Comparison of ENCODE assay signal across 25 cellular contexts in the genomic region with DNA sequence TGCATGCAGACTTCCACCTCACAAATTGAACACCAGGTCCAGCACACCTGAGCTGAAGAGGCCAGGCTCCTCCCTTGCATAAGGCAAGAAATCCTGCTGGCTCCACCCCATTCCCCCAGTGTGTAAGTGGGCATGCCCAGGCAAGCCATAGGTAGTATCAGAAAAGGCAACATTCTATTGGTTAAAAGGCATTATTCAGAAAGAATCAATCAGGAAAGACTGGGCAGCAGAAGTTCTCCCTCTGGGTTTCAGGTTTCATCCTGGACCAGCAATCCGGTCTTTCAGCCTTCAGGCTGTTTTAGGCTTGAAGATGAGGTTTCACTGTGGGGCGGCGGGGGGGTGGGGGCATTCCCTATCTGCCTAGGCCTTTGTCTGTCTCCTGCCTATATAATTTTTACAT. TPM values are rescaled to one million over a fixed set of nuclear protein-coding genes. Genes with fewer than 3 reads are reported as not detected.
DNase-seq lines count a peak whose midpoint lies in the region; ATAC-seq, FAIRE-seq and TF ChIP-seq lines count a peak whose summit lies in the region.
"Had no signal": no experiment of that assay in that cellular context is flagged by ENCODE, and none has a peak within 500 bp of the region (broad histone marks: within the 10 kb centered on the region; RNA-seq: fewer than 3 reads in every experiment).

No MANE protein-coding gene starts in this region.

- peaks cover 28% of the 10 kb centered on the region for H3K36me3 Mint-ChIP-seq in WTC11
- H3K36me3 Mint-ChIP-seq: activated CD4-positive, alpha-beta memory T cell treated with anti-CD3 and anti-CD28 coated beads for 36 hours; CD4-positive, alpha-beta memory T cell had no signal

- peaks cover 24% of the 10 kb centered on the region for H3K4me1 Mint-ChIP-seq in WTC11
- H3K4me1 Mint-ChIP-seq: CD4-positive, alpha-beta memory T cell had no signal

- H3K9me3 ChIP-seq in MM.1S (replicated peaks; ENCODE audit: insufficient read depth, low read length), result no peaks in the 10 kb centered on the region
- H3K9me3 ChIP-seq in keratinocyte (ENCODE audit: control insufficient read depth, low read depth, low read length), result peaks cover 2% of the 10 kb centered on the region
- peaks cover 0 to 7% (median 0%) of the 10 kb centered on the region in 4 donors for H3K9me3 ChIP-seq in stomach
- H3K9me3 ChIP-seq: esophagus squamous epithelium, lower lobe of right lung, MG63, right atrium auricular region, SJSA1, thoracic aorta had no signal

- no peak overlapping the region for H3K4me3 Mint-ChIP-seq in WTC11
- H3K4me3 Mint-ChIP-seq: activated CD4-positive, alpha-beta memory T cell treated with anti-CD3 and anti-CD28 coated beads for 36 hours; CD4-positive, alpha-beta memory T cell had no signal

- ATAC-seq in WTC11, result peak; percentile 100
- ATAC-seq: lower lobe of right lung had no signal

- H3K9me3 Mint-ChIP-seq in WTC11, result peaks cover 39% of the 10 kb centered on the region

- POLR2A ChIA-PET in WTC11 (lab: Charles Lee), result no interaction called here

- no peaks in the 10 kb centered on the region for H3K9me1 ChIP-seq in keratinocyte (ENCODE audit: control insufficient read depth, extremely low read depth, insufficient read depth, low read length)

- H3K27me3 ChIP-seq in H7 (ENCODE audit: control insufficient read depth, insufficient read depth, low read length), result no peaks in the 10 kb centered on the region; the same call in 1 of the 2 replicates
- H3K27me3 ChIP-seq in MM.1S (replicated peaks; ENCODE audit: insufficient read depth, low read length), result no peaks in the 10 kb centered on the region
- no peaks in the 10 kb centered on the region for H3K27me3 ChIP-seq in keratinocyte (ENCODE audit: control insufficient read depth, extremely low read depth, insufficient read depth, low read length)
- H3K27me3 ChIP-seq in stomach, result no peaks in the 10 kb centered on the region
- H3K27me3 ChIP-seq: esophagus squamous epithelium, MG63, right atrium auricular region, SJSA1 had no signal

- no peaks in the 10 kb centered on the region for H3K36me3 ChIP-seq in H7 (replicated peaks; ENCODE audit: control insufficient read depth, insufficient read depth, low read length)
- H3K36me3 ChIP-seq in MM.1S (replicated peaks; ENCODE audit: insufficient read depth, low read length), result no peaks in the 10 kb centered on the region
- no peaks in the 10 kb centered on the region for H3K36me3 ChIP-seq in keratinocyte (ENCODE audit: control insufficient read depth in 2 of 2, extremely low read depth in 1 of 2, insufficient read depth in 2 of 2, low read length in 2 of 2)
- H3K36me3 ChIP-seq in stomach, result no peaks in the 10 kb centered on the region
- H3K36me3 ChIP-seq: esophagus squamous epithelium, lower lobe of right lung, MG63, right atrium auricular region, SJSA1, thoracic aorta had no signal

- no peak overlapping the region for H3K9ac ChIP-seq in MM.1S (ENCODE audit: low read length)
- no peak overlapping the region for H3K9ac ChIP-seq in keratinocyte (ENCODE audit: control insufficient read depth, extremely low read depth, insufficient read depth, low read length)

- DNase-seq in H7, result peak; percentile 6
- DNase-seq in MM.1S, result peak; percentile 49
- DNase-seq in WTC11 (ENCODE audit: low spot score), result peak; percentile 63
- no peak for DNase-seq in keratinocyte (ENCODE audit: low read depth, low spot score)
- DNase-seq in ecto neural progenitor cell (ENCODE audit: low spot score), result no peak
- no peak for DNase-seq in activated CD4-positive, alpha-beta T cell treated with anti-CD3 and anti-CD28 coated beads, Interleukin-2, amount 50 U/mL, for 48 hours
- no peak for DNase-seq in stomach
- DNase-seq: activated CD4-positive, alpha-beta memory T cell treated with anti-CD3 and anti-CD28 coated beads for 36 hours; amniotic stem cell; CD4-positive, alpha-beta memory T cell; central memory CD4-positive, alpha-beta T cell; DMS79 treated with DMSO at 0.1 percent for 48 hours; dorsolateral prefrontal cortex; esophagus squamous epithelium; lower lobe of right lung; MG63; NCI-H1694 treated with DMSO at 0.1 percent for 48 hours; NCI-H524; OCI-M1; T-helper 2 cell had no signal

- H4K20me1 ChIP-seq in MM.1S (ENCODE audit: insufficient read depth, low read length) (no peaks in the 10 kb centered on the region), keratinocyte (ENCODE audit: control insufficient read depth, extremely low read depth, insufficient read depth, low read length) (no peaks in the 10 kb centered on the region)

- WGBS in stomach, 5 donors, result 56 to 65% (median 62%) methylated on average over 3 of the region's 3 CpGs

- H3K9me2 ChIP-seq in MM.1S (replicated peaks; ENCODE audit: insufficient read depth, low read length), result no peaks in the 10 kb centered on the region

- H3K4me2 ChIP-seq in MM.1S (ENCODE audit: low read depth, low read length), result peak overlapping the region; percentile 40
- no peak overlapping the region for H3K4me2 ChIP-seq in keratinocyte (ENCODE audit: control insufficient read depth, extremely low read depth, insufficient read depth, low read depth, low read length)

- H3K27ac Mint-ChIP-seq in WTC11, result peak overlapping the region; percentile 84
- H3K27ac Mint-ChIP-seq: activated CD4-positive, alpha-beta memory T cell treated with anti-CD3 and anti-CD28 coated beads for 36 hours; CD4-positive, alpha-beta memory T cell had no signal

- H3F3A ChIP-seq in MM.1S (ENCODE audit: insufficient read depth, low read length), result no peaks in the 10 kb centered on the region

- FAIRE-seq in keratinocyte (lab: Jason Lieb, UNC), result peak; percentile 74

- no peak for TF ChIP-seq EP300 in stomach (IDR thresholded peaks at IDR 0.05)

- intact Hi-C loops in stomach (cut with DNase I; ENCODE audit: low total_unique reads), result no loop called here

- no peaks in the 10 kb centered on the region; the same call in none of the 2 replicates for H3K27me3 Mint-ChIP-seq in WTC11 (ENCODE audit: low read depth)
- H3K27me3 Mint-ChIP-seq: activated CD4-positive, alpha-beta memory T cell treated with anti-CD3 and anti-CD28 coated beads for 36 hours; CD4-positive, alpha-beta memory T cell had no signal

- dilution Hi-C loops in keratinocyte (cut with MboI; ENCODE audit: extremely low pct_ligation_motif_present, low sequenced_read_pairs), result no loop called here

- no peak overlapping the region; the same call in 1 of the 2 replicates for H3K27ac ChIP-seq in MM.1S (ENCODE audit: low read length)
- no peak overlapping the region for H3K27ac ChIP-seq in keratinocyte (ENCODE audit: control insufficient read depth, insufficient read depth, low read length)
- no peak overlapping the region for H3K27ac ChIP-seq in stomach
- H3K27ac ChIP-seq: dorsolateral prefrontal cortex, esophagus squamous epithelium, lower lobe of right lung, right atrium auricular region, SJSA1, thoracic aorta, VCaP had no signal

- CTCF ChIA-PET in WTC11 (lab: Charles Lee), result interaction anchor here (0.8 to 0.9 kb wide), 2 partner anchors 17 to 24 kb away, joined by 4 read pairs; no protein-coding TSS in a partner anchor

- H3K4me3 ChIP-seq in H7 (ENCODE audit: insufficient read depth, low read depth, low read length) (no peak overlapping the region), MM.1S (ENCODE audit: low read length) (no peak overlapping the region), keratinocyte (ENCODE audit: control insufficient read depth in 2 of 3, extremely low read depth in 1 of 3, insufficient read depth in 2 of 3, low read depth in 1 of 3, low read length in 3 of 3) (no peak overlapping the region), stomach (no peak overlapping the region)
- H3K4me3 ChIP-seq: dorsolateral prefrontal cortex, esophagus squamous epithelium, lower lobe of right lung, MG63, right atrium auricular region, SJSA1, thoracic aorta had no signal

- TF ChIP-seq CTCF in MM.1S (IDR thresholded peaks at IDR 0.05; ENCODE audit: low read length) (no peak), WTC11 (IDR thresholded peaks at IDR 0.05) (no peak), keratinocyte (optimal IDR thresholded peaks at IDR 0.05 in 1 of 3, IDR thresholded peaks at IDR 0.05 in 1 of 3, conservative IDR thresholded peaks at IDR 0.05 in 1 of 3; ENCODE audit: extremely low read depth in 1 of 3, insufficient read depth in 2 of 3, low read length in 3 of 3) (no peak), stomach (IDR thresholded peaks at IDR 0.05) (no peak)

- no peaks in the 10 kb centered on the region for H3K79me2 ChIP-seq in MM.1S (ENCODE audit: low read length)
- H3K79me2 ChIP-seq in keratinocyte (ENCODE audit: control insufficient read depth, insufficient read depth, low read length), result no peaks in the 10 kb centered on the region

- H3K4me1 ChIP-seq in MM.1S (ENCODE audit: low read length) (peaks cover 9% of the 10 kb centered on the region; the same call in 1 of the 2 replicates), keratinocyte (ENCODE audit: control insufficient read depth, extremely low read depth, insufficient read depth, low read length) (peaks cover 5% of the 10 kb centered on the region), stomach (no peaks in the 10 kb centered on the region)
- H3K4me1 ChIP-seq: esophagus squamous epithelium, lower lobe of right lung, right atrium auricular region, SJSA1 had no signal

- no peak for TF ChIP-seq POLR2A in stomach (IDR thresholded peaks at IDR 0.05)

- no peak overlapping the region for H2AFZ ChIP-seq in MM.1S (ENCODE audit: low read length)
- no peak overlapping the region for H2AFZ ChIP-seq in keratinocyte (ENCODE audit: control insufficient read depth, low read length)

TF ChIP-seq in WTC11, 78 proteins besides CTCF, POLR2A, EP300 and RAD21 (continues in another document):
- TF ChIP-seq ZNF396 (CRISPR knock-in tag; IDR thresholded peaks at IDR 0.05; ENCODE audit: borderline replicate concordance), result no peak
- TF ChIP-seq TP53 (CRISPR knock-in tag; IDR thresholded peaks at IDR 0.05), result peak; percentile 93

RNA-seq across cellular contexts. Expression of a gene that starts 42.0 kb away (rescaled TPM):
- not detected in 2 replicates for total RNA-seq in H7 (2014; rRNA removed; shearing (Covaris generic))
- 0.25 to 0.39 TPM (median 0.37 TPM) in 3 replicates for total RNA-seq in WTC11 (2021)
- polyA plus RNA-seq in keratinocyte, result not detected in 3 replicates
- not detected for polyA plus RNA-seq in keratinocyte (2011; ENCODE audit: low read depth)
- polyA plus RNA-seq in keratinocyte (2011; cell fraction: cytosol; rRNA removed), result not detected in 2 replicates
- not detected in 2 replicates for polyA plus RNA-seq in keratinocyte (2011; cell fraction: nucleus; rRNA removed)
- not detected in 2 replicates for polyA plus RNA-seq in keratinocyte (2012; ENCODE audit: low replicate concordance)
- polyA minus RNA-seq in keratinocyte, result not detected in 3 replicates
- polyA minus RNA-seq in keratinocyte (2011; cell fraction: cytosol; rRNA and poly(A)+ RNA removed), result not detected
- not detected in 2 replicates for polyA minus RNA-seq in keratinocyte (2011; cell fraction: nucleus; rRNA and poly(A)+ RNA removed)
- not detected for total RNA-seq in stomach
- under 1 TPM in 1 of 3 donors, not detected in 2; 0.05 TPM for polyA plus RNA-seq in stomach
- total RNA-seq: activated CD4-positive, alpha-beta memory T cell treated with anti-CD3 and anti-CD28 coated beads for 36 hours; CD4-positive, alpha-beta memory T cell; lower lobe of right lung; osteocyte; right atrium auricular region; thoracic aorta had no signal
- polyA plus RNA-seq: CD4-positive, alpha-beta memory T cell had no signal

Comparison
In these comparisons a context has a peak if more than half of its experiments do, and no peak if none do; other contexts are left out.
1. DNase-seq: peak in H7 (single experiment), MM.1S (single experiment) and WTC11 (single experiment); none in keratinocyte (single experiment), ecto neural progenitor cell (single experiment), activated CD4-positive, alpha-beta T cell treated with anti-CD3 and anti-CD28 coated beads, Interleukin-2, amount 50 U/mL, for 48 hours (0 of 2) and stomach (single experiment).